11 cellular contexts compared by ENCODE assay signal in the genomic region with DNA sequence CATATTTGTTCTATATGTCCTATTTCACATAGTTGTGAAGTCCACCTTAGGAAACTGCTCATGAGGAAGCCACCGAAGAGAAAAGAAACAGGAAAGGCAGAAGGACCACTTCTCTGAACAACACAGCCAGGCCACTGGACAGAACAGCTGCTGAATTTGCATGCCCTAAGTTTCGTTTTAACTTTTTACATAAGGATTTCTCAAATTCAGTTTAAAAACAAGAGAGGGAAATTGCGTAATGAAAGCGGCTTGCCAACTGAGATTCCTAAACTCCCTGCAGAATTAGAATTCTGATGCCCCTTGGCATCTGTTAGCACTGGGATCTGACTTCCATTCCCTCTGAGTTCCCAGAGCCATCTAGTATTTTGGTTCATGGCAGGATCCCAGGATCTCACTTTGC. TPM values are rescaled to one million over a fixed set of nuclear protein-coding genes. Genes with fewer than 3 reads are reported as not detected.
DNase-seq lines count a peak whose midpoint lies in the region; FAIRE-seq and TF ChIP-seq lines count a peak whose summit lies in the region.
"Had no signal": no experiment of that assay in that cellular context is flagged by ENCODE, and none has a peak within 500 bp of the region (broad histone marks: within the 10 kb centered on the region; RNA-seq: fewer than 3 reads in every experiment).

No MANE protein-coding gene starts in this region.

- no peaks in the 10 kb centered on the region for H3K9me1 ChIP-seq in endothelial cell of umbilical vein (replicated peaks; ENCODE audit: control insufficient read depth, extremely low read depth, insufficient read depth, low read length)

- H3K9ac ChIP-seq in endothelial cell of umbilical vein (replicated peaks; ENCODE audit: extremely low read depth, insufficient read depth, low read length) (no peak overlapping the region), mesenchymal stem cell (ENCODE audit: low read length) (peak overlapping the region; percentile 52)

- no peaks in the 10 kb centered on the region for H3K36me3 Mint-ChIP-seq in activated CD4-positive, alpha-beta memory T cell treated with anti-CD3 and anti-CD28 coated beads, Interleukin-2, amount 10 ng/mL, durations not matched to agents 7 days and 5 days (ENCODE audit: low read depth)
- H3K36me3 Mint-ChIP-seq: WTC11 had no signal

- WGBS in mesenchymal stem cell: 84% methylated on average over 4 of the region's 4 CpGs

- intact Hi-C loops in endothelial cell of umbilical vein (cut with micrococcal nuclease) (loop anchor here (1.0 kb wide), 1 partner anchor 13 kb away; no protein-coding TSS in a partner anchor), vagina (cut with DNase I) (no loop called here)

- no peak overlapping the region for H3K27ac ChIP-seq in endothelial cell of umbilical vein (ENCODE audit: insufficient read depth, low read depth, low read length)
- H3K27ac ChIP-seq in mesenchymal stem cell (ENCODE audit: low read length, poor library complexity, severe bottlenecking): no peak overlapping the region
- peak overlapping the region; percentile 12 for H3K27ac ChIP-seq in vagina

- no peak overlapping the region for H3K14ac ChIP-seq in mesenchymal stem cell (ENCODE audit: low read length in 2 of 2)

- H2AK5ac ChIP-seq in mesenchymal stem cell (ENCODE audit: low read length, severe bottlenecking): no peak overlapping the region

- H3K27me3 Mint-ChIP-seq in activated CD4-positive, alpha-beta memory T cell treated with anti-CD3 and anti-CD28 coated beads, Interleukin-2, amount 10 ng/mL, durations not matched to agents 7 days and 5 days: peaks cover 40% of the 10 kb centered on the region

- peak; percentile 19 for DNase-seq in SIG-M5 treated with dmso at 0.1 percent for 504 hours (lab: John Stamatoyannopoulos, UW; ENCODE audit: unreplicated experiment)
- no peak for DNase-seq in SIG-M5 (lab: John Stamatoyannopoulos, UW)
- peak; percentile 26 for DNase-seq in endothelial cell of umbilical vein (ENCODE audit: low read depth, low spot score)
- DNase-seq in mesenchymal stem cell: no peak
- DNase-seq in vagina (ENCODE audit: extremely low spot score in 2 of 2): peak in 1 of 2 donors; percentile 81
- no peak for DNase-seq in activated CD4-positive, alpha-beta memory T cell treated with anti-CD3 and anti-CD28 coated beads, Interleukin-2, amount 10 ng/mL, durations not matched to agents 7 days and 5 days
- DNase-seq in stimulated activated CD4-positive, alpha-beta T cell treated with anti-CD3 and anti-CD28 coated beads, Interleukin-4, amount 100 ng/mL, for 24 hours: no peak
- no peak for DNase-seq in GM12891 (ENCODE audit: insufficient read length, low spot score)
- DNase-seq: NCI-H1694 treated with DMSO at 0.1 percent for 48 hours had no signal

- H4K20me1 ChIP-seq in endothelial cell of umbilical vein (replicated peaks; ENCODE audit: control insufficient read depth, extremely low read depth, insufficient read depth, low read length): no peaks in the 10 kb centered on the region

- H3K4ac ChIP-seq in mesenchymal stem cell (ENCODE audit: low read depth in 1 of 2, low read length in 2 of 2): no peak overlapping the region

- H3K79me1 ChIP-seq in mesenchymal stem cell (replicated peaks; ENCODE audit: low read length, poor library complexity, severe bottlenecking): no peaks in the 10 kb centered on the region

- H3K27me3 ChIP-seq in endothelial cell of umbilical vein (ENCODE audit: control insufficient read depth in 2 of 2, insufficient read depth in 2 of 2, low read length in 2 of 2): peaks cover 19 to 22% of the 10 kb centered on the region in 2 experiments
- no peaks in the 10 kb centered on the region for H3K27me3 ChIP-seq in mesenchymal stem cell (ENCODE audit: control insufficient read depth in 1 of 2, insufficient read depth in 1 of 2, low read length in 2 of 2)
- no peaks in the 10 kb centered on the region for H3K27me3 ChIP-seq in vagina

- POLR2A ChIA-PET in endothelial cell of umbilical vein (lab: Charles Lee): no interaction called here
- POLR2A ChIA-PET in activated CD4-positive, alpha-beta memory T cell treated with anti-CD3 and anti-CD28 coated beads, Interleukin-2, amount 10 ng/mL, durations not matched to agents 7 days and 5 days (lab: Charles Lee): no interaction called here

- H3K9me3 ChIP-seq in endothelial cell of umbilical vein (replicated peaks; ENCODE audit: control insufficient read depth, insufficient read depth, low read length) (no peaks in the 10 kb centered on the region), mesenchymal stem cell (ENCODE audit: control insufficient read depth, low read length) (no peaks in the 10 kb centered on the region), vagina (no peaks in the 10 kb centered on the region)

- no peak overlapping the region for H3K4me3 Mint-ChIP-seq in activated CD4-positive, alpha-beta memory T cell treated with anti-CD3 and anti-CD28 coated beads, Interleukin-2, amount 10 ng/mL, durations not matched to agents 7 days and 5 days
- H3K4me3 Mint-ChIP-seq: WTC11 had no signal

- CTCF ChIA-PET in endothelial cell of umbilical vein (lab: Charles Lee): interaction anchor here (8.7 kb wide), 1 partner anchor 112 kb away, joined by 202 read pairs; no protein-coding TSS in a partner anchor
- CTCF ChIA-PET in activated CD4-positive, alpha-beta memory T cell treated with anti-CD3 and anti-CD28 coated beads, Interleukin-2, amount 10 ng/mL, durations not matched to agents 7 days and 5 days (lab: Charles Lee): no interaction called here

- H4K91ac ChIP-seq in mesenchymal stem cell (ENCODE audit: low read length): no peak overlapping the region

- no peak overlapping the region for H3K18ac ChIP-seq in mesenchymal stem cell (ENCODE audit: low read depth in 1 of 2, low read length in 2 of 2)

- no peak overlapping the region for H4K8ac ChIP-seq in mesenchymal stem cell (ENCODE audit: low read length)

- no peaks in the 10 kb centered on the region for H3K4me1 Mint-ChIP-seq in activated CD4-positive, alpha-beta memory T cell treated with anti-CD3 and anti-CD28 coated beads, Interleukin-2, amount 10 ng/mL, durations not matched to agents 7 days and 5 days
- H3K4me1 Mint-ChIP-seq: WTC11 had no signal

- no peaks in the 10 kb centered on the region for H3K79me2 ChIP-seq in endothelial cell of umbilical vein (ENCODE audit: control insufficient read depth, insufficient read depth, low read length)

- H3K4me2 ChIP-seq in endothelial cell of umbilical vein (ENCODE audit: insufficient read depth, low read length) (no peak overlapping the region), mesenchymal stem cell (ENCODE audit: low read length, poor library complexity, severe bottlenecking) (no peak overlapping the region)

- H3K27ac Mint-ChIP-seq in activated CD4-positive, alpha-beta memory T cell treated with anti-CD3 and anti-CD28 coated beads, Interleukin-2, amount 10 ng/mL, durations not matched to agents 7 days and 5 days: no peak overlapping the region
- H3K27ac Mint-ChIP-seq: WTC11 had no signal

- TF ChIP-seq POLR2A in endothelial cell of umbilical vein (IDR thresholded peaks at IDR 0.05; ENCODE audit: low read depth, low read length) (no peak), vagina (IDR thresholded peaks at IDR 0.05) (no peak), GM12891 (IDR thresholded peaks at IDR 0.05; ENCODE audit: low read depth, low read length) (no peak)

- no peaks in the 10 kb centered on the region for H3K9me3 Mint-ChIP-seq in activated CD4-positive, alpha-beta memory T cell treated with anti-CD3 and anti-CD28 coated beads, Interleukin-2, amount 10 ng/mL, durations not matched to agents 7 days and 5 days
- H3K9me3 Mint-ChIP-seq: WTC11 had no signal

- H3K4me1 ChIP-seq in endothelial cell of umbilical vein (ENCODE audit: control insufficient read depth, extremely low read depth, insufficient read depth, low read length): no peaks in the 10 kb centered on the region
- H3K4me1 ChIP-seq in mesenchymal stem cell (ENCODE audit: control insufficient read depth, insufficient read depth, low read depth, low read length): no peaks in the 10 kb centered on the region
- H3K4me1 ChIP-seq in vagina: peaks cover 53% of the 10 kb centered on the region

- H2BK120ac ChIP-seq in mesenchymal stem cell (ENCODE audit: low read depth, low read length): no peak overlapping the region

- no peak for FAIRE-seq in endothelial cell of umbilical vein (lab: Jason Lieb, UNC)
- no peak for FAIRE-seq in GM12891 (lab: Jason Lieb, UNC)

- TF ChIP-seq CTCF in endothelial cell of umbilical vein (IDR thresholded peaks at IDR 0.05; ENCODE audit: extremely low read depth in 1 of 2, insufficient read depth in 1 of 2, low read depth in 1 of 2, low read length in 2 of 2): no peak
- TF ChIP-seq CTCF in vagina (IDR thresholded peaks at IDR 0.05): no peak

- H3K4me3 ChIP-seq in endothelial cell of umbilical vein (replicated peaks in 1 of 3; ENCODE audit: insufficient read depth in 1 of 3, low read depth in 1 of 3, low read length in 3 of 3) (no peak overlapping the region), mesenchymal stem cell (ENCODE audit: insufficient read depth in 1 of 2, low read depth in 1 of 2, low read length in 2 of 2) (peak overlapping the region in 1 of 2 experiments; percentile 16), vagina (no peak overlapping the region)

- no TSS peak for BruUV-seq in endothelial cell of umbilical vein (replicated peaks; lab: Mats Ljungman, UMichigan)

- H2BK12ac ChIP-seq in mesenchymal stem cell (ENCODE audit: low read length in 2 of 2): no peak overlapping the region

- H2BK5ac ChIP-seq in mesenchymal stem cell (ENCODE audit: low read depth, low read length, poor library complexity, severe bottlenecking): no peak overlapping the region

- H2BK15ac ChIP-seq in mesenchymal stem cell (ENCODE audit: low read depth, poor library complexity, severe bottlenecking): no peak overlapping the region

- H3K36me3 ChIP-seq in endothelial cell of umbilical vein (ENCODE audit: control insufficient read depth in 2 of 2, extremely low read depth in 1 of 2, insufficient read depth in 2 of 2, low read length in 2 of 2) (no peaks in the 10 kb centered on the region), mesenchymal stem cell (ENCODE audit: control insufficient read depth in 1 of 2, insufficient read depth in 2 of 2, low read depth in 1 of 2, low read length in 2 of 2) (no peaks in the 10 kb centered on the region), vagina (no peaks in the 10 kb centered on the region)

- H3K23ac ChIP-seq in mesenchymal stem cell (ENCODE audit: low read length in 2 of 2): no peak overlapping the region

- dilution Hi-C loops in endothelial cell of umbilical vein (cut with MboI; ENCODE audit: extremely low pct_ligation_motif_present, low sequenced_read_pairs): loop anchor here (25.0 kb wide), 1 partner anchor 102 kb away; no protein-coding TSS in a partner anchor

- H2AFZ ChIP-seq in endothelial cell of umbilical vein (ENCODE audit: low read depth, low read length): no peak overlapping the region
- H2AFZ ChIP-seq in mesenchymal stem cell (ENCODE audit: low read depth, low read length): no peak overlapping the region

RNA-seq across cellular contexts. Expression of gene CCL8, which starts 5.0 kb away (rescaled TPM):
- total RNA-seq in endothelial cell of umbilical vein (not detected in 2 replicates), vagina (1.5 TPM)
- not detected in 2 replicates for polyA plus RNA-seq in endothelial cell of umbilical vein
- not detected in 2 replicates for polyA plus RNA-seq in endothelial cell of umbilical vein (2011; cell fraction: cytosol; rRNA removed)
- not detected in 2 replicates for polyA plus RNA-seq in endothelial cell of umbilical vein (2011; cell fraction: nucleus; rRNA removed)
- polyA plus RNA-seq in endothelial cell of umbilical vein (2012): not detected in 2 replicates
- polyA minus RNA-seq in endothelial cell of umbilical vein: not detected in 2 replicates
- not detected for polyA minus RNA-seq in endothelial cell of umbilical vein (2011; cell fraction: cytosol; rRNA and poly(A)+ RNA removed)
- not detected in 2 replicates for polyA minus RNA-seq in endothelial cell of umbilical vein (2011; cell fraction: nucleus; rRNA and poly(A)+ RNA removed)
- not detected for polyA plus RNA-seq in mesenchymal stem cell (2013, experiment 1 of 2)
- polyA plus RNA-seq in mesenchymal stem cell (2013, experiment 2 of 2): not detected
- not detected for total RNA-seq in activated CD4-positive, alpha-beta memory T cell treated with anti-CD3 and anti-CD28 coated beads, Interleukin-2, amount 10 ng/mL, durations not matched to agents 7 days and 5 days
- polyA plus RNA-seq in GM12891 (2012; ENCODE audit: low read depth, missing spikeins): not detected
- total RNA-seq: A172, WTC11 had no signal

RNA-seq across cellular contexts. Expression of gene CCL11, which starts 28.7 kb away (rescaled TPM):
- total RNA-seq in endothelial cell of umbilical vein (not detected in 2 replicates), vagina (1.2 TPM)
- not detected in 2 replicates for polyA plus RNA-seq in endothelial cell of umbilical vein
- polyA plus RNA-seq in endothelial cell of umbilical vein (2011; cell fraction: cytosol; rRNA removed): not detected in 2 replicates
- polyA plus RNA-seq in endothelial cell of umbilical vein (2011; cell fraction: nucleus; rRNA removed): not detected in 2 replicates
- not detected in 2 replicates for polyA plus RNA-seq in endothelial cell of umbilical vein (2012)
- not detected in 2 replicates for polyA minus RNA-seq in endothelial cell of umbilical vein
- polyA minus RNA-seq in endothelial cell of umbilical vein (2011; cell fraction: cytosol; rRNA and poly(A)+ RNA removed): not detected
- polyA minus RNA-seq in endothelial cell of umbilical vein (2011; cell fraction: nucleus; rRNA and poly(A)+ RNA removed): not detected in 2 replicates
- not detected for polyA plus RNA-seq in mesenchymal stem cell (2013, experiment 1 of 2)
- not detected for polyA plus RNA-seq in mesenchymal stem cell (2013, experiment 2 of 2)
- total RNA-seq in activated CD4-positive, alpha-beta memory T cell treated with anti-CD3 and anti-CD28 coated beads, Interleukin-2, amount 10 ng/mL, durations not matched to agents 7 days and 5 days: not detected
- not detected for polyA plus RNA-seq in GM12891 (2012; ENCODE audit: low read depth, missing spikeins)
- total RNA-seq: A172, WTC11 had no signal

RNA-seq across cellular contexts. Expression of gene CCL13, which starts 42.0 kb away (rescaled TPM):
- not detected in 2 replicates for total RNA-seq in endothelial cell of umbilical vein
- polyA plus RNA-seq in endothelial cell of umbilical vein: not detected in 2 replicates
- not detected in 2 replicates for polyA plus RNA-seq in endothelial cell of umbilical vein (2011; cell fraction: cytosol; rRNA removed)
- not detected in 2 replicates for polyA plus RNA-seq in endothelial cell of umbilical vein (2011; cell fraction: nucleus; rRNA removed)
- polyA plus RNA-seq in endothelial cell of umbilical vein (2012): not detected in 2 replicates
- polyA minus RNA-seq in endothelial cell of umbilical vein: not detected in 2 replicates
- polyA minus RNA-seq in endothelial cell of umbilical vein (2011; cell fraction: cytosol; rRNA and poly(A)+ RNA removed): not detected
- polyA minus RNA-seq in endothelial cell of umbilical vein (2011; cell fraction: nucleus; rRNA and poly(A)+ RNA removed): not detected in 2 replicates
- not detected for polyA plus RNA-seq in mesenchymal stem cell (2013, experiment 1 of 2)
- polyA plus RNA-seq in mesenchymal stem cell (2013, experiment 2 of 2): not detected
- total RNA-seq in vagina: 2.2 TPM
- total RNA-seq in activated CD4-positive, alpha-beta memory T cell treated with anti-CD3 and anti-CD28 coated beads, Interleukin-2, amount 10 ng/mL, durations not matched to agents 7 days and 5 days: not detected
- polyA plus RNA-seq in GM12891 (2012; ENCODE audit: low read depth, missing spikeins): not detected
- total RNA-seq: A172, WTC11 had no signal

RNA-seq across cellular contexts. Expression of gene CCL7, which starts 44.3 kb away (rescaled TPM):
- not detected in 2 replicates for total RNA-seq in endothelial cell of umbilical vein
- 0.25 and 0.76 TPM in 2 replicates for polyA plus RNA-seq in endothelial cell of umbilical vein
- 0.86 and 0.88 TPM in 2 replicates for polyA plus RNA-seq in endothelial cell of umbilical vein (2011; cell fraction: cytosol; rRNA removed)
- polyA plus RNA-seq in endothelial cell of umbilical vein (2011; cell fraction: nucleus; rRNA removed): not detected in 2 replicates
- polyA plus RNA-seq in endothelial cell of umbilical vein (2012): 0.86 and 1.3 TPM in 2 replicates
- 0.59 TPM in 1 of 2 replicates, not detected in the other for polyA minus RNA-seq in endothelial cell of umbilical vein
- polyA minus RNA-seq in endothelial cell of umbilical vein (2011; cell fraction: cytosol; rRNA and poly(A)+ RNA removed): not detected
- polyA minus RNA-seq in endothelial cell of umbilical vein (2011; cell fraction: nucleus; rRNA and poly(A)+ RNA removed): not detected in 2 replicates
- 0.43 TPM for polyA plus RNA-seq in mesenchymal stem cell (2013, experiment 1 of 2)
- polyA plus RNA-seq in mesenchymal stem cell (2013, experiment 2 of 2): 0.51 TPM
- total RNA-seq in vagina: not detected
- not detected for total RNA-seq in activated CD4-positive, alpha-beta memory T cell treated with anti-CD3 and anti-CD28 coated beads, Interleukin-2, amount 10 ng/mL, durations not matched to agents 7 days and 5 days
- polyA plus RNA-seq in GM12891 (2012; ENCODE audit: low read depth, missing spikeins): not detected
- total RNA-seq: A172, WTC11 had no signal

RNA-seq across cellular contexts. Expression of gene CCL1, which starts 48.8 kb away (rescaled TPM):
- total RNA-seq in endothelial cell of umbilical vein (not detected in 2 replicates), vagina (not detected)
- polyA plus RNA-seq in endothelial cell of umbilical vein: not detected in 2 replicates
- polyA plus RNA-seq in endothelial cell of umbilical vein (2011; cell fraction: cytosol; rRNA removed): not detected in 2 replicates
- polyA plus RNA-seq in endothelial cell of umbilical vein (2011; cell fraction: nucleus; rRNA removed): not detected in 2 replicates
- polyA plus RNA-seq in endothelial cell of umbilical vein (2012): not detected in 2 replicates
- not detected in 2 replicates for polyA minus RNA-seq in endothelial cell of umbilical vein
- not detected for polyA minus RNA-seq in endothelial cell of umbilical vein (2011; cell fraction: cytosol; rRNA and poly(A)+ RNA removed)
- not detected in 2 replicates for polyA minus RNA-seq in endothelial cell of umbilical vein (2011; cell fraction: nucleus; rRNA and poly(A)+ RNA removed)
- not detected for polyA plus RNA-seq in mesenchymal stem cell (2013, experiment 1 of 2)
- not detected for polyA plus RNA-seq in mesenchymal stem cell (2013, experiment 2 of 2)
- total RNA-seq in activated CD4-positive, alpha-beta memory T cell treated with anti-CD3 and anti-CD28 coated beads, Interleukin-2, amount 10 ng/mL, durations not matched to agents 7 days and 5 days: 1 to 10 TPM; 4.8 to 6.8 TPM
- polyA plus RNA-seq in GM12891 (2012; ENCODE audit: low read depth, missing spikeins): not detected
- total RNA-seq: A172, WTC11 had no signal

Comparison
In these comparisons a context has a peak if more than half of its experiments do, and no peak if none do; other contexts are left out.
1. DNase-seq: peak in SIG-M5 treated with dmso at 0.1 percent for 504 hours (single experiment) and endothelial cell of umbilical vein (single experiment); none in SIG-M5 (single experiment), mesenchymal stem cell (single experiment), activated CD4-positive, alpha-beta memory T cell treated with anti-CD3 and anti-CD28 coated beads, Interleukin-2, amount 10 ng/mL, durations not matched to agents 7 days and 5 days (single experiment), stimulated activated CD4-positive, alpha-beta T cell treated with anti-CD3 and anti-CD28 coated beads, Interleukin-4, amount 100 ng/mL, for 24 hours (single experiment) and GM12891 (single experiment).